ENCODE assay signal across 14 cellular contexts in the genomic region with DNA sequence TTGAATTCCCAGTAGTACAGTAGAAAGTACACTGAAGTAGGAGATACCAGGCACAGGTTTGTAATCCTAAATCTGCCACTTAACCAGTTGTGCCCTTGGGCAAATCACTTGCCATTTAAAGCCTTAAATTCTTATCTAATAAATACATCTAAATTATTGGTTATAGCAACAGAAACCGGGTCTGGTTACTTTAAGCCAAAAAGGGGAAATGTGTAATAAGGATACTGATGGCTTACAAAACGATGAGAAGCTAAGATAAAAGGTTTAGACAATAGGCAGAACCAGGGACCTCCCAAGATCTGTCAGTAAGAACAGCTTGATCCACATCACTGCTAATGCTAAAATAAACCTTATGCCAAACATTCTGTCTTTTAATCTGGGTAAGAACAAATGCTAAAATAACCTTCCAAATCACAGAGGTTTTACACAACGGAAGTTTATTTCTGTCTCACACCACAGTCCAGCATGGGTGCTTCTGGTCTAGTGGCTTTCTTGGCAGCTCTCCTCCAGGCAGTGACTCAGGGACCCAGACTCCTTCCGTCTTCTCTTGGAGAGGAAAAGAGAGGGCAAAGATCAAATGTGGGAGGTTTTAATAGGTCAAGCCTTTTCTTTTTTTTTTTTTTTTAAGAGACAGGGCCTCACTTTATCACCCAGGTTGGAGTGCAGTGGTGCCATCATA. TPM values are rescaled to one million over a fixed set of nuclear protein-coding genes. Genes with fewer than 3 reads are reported as not detected.
DNase-seq lines count a peak whose midpoint lies in the region; ATAC-seq and TF ChIP-seq lines count a peak whose summit lies in the region.
"Had no signal": no experiment of that assay in that cellular context is flagged by ENCODE, and none has a peak within 500 bp of the region (broad histone marks: within the 10 kb centered on the region; RNA-seq: fewer than 3 reads in every experiment).

No MANE protein-coding gene starts in this region.

- peaks cover 14% of the 10 kb centered on the region for H3K27me3 Mint-ChIP-seq in activated CD4-positive, alpha-beta memory T cell treated with anti-CD3 and anti-CD28 coated beads, Interleukin-2, amount 10 ng/mL, durations not matched to agents 7 days and 5 days

- H3K4me3 ChIP-seq in ACC112 (ENCODE audit: low read depth, low read length): no peak overlapping the region
- no peak overlapping the region for H3K4me3 ChIP-seq in tibial nerve
- H3K4me3 ChIP-seq: lung had no signal

- no peaks in the 10 kb centered on the region for H3K79me2 ChIP-seq in ACC112 (ENCODE audit: control insufficient read depth, insufficient read depth, low read length, unreplicated experiment)

- no peak for TF ChIP-seq POLR2A in tibial nerve (IDR thresholded peaks at IDR 0.05)

- ATAC-seq in esophagus mucosa: peak; percentile 33
- no peak for ATAC-seq in HG02938 (IDR thresholded peaks at IDR 0.05; ENCODE audit: unreplicated experiment)
- no peak for ATAC-seq in HG03469 (IDR thresholded peaks at IDR 0.05; ENCODE audit: unreplicated experiment)
- ATAC-seq: foreskin keratinocyte had no signal

- POLR2A ChIA-PET in activated CD4-positive, alpha-beta memory T cell treated with anti-CD3 and anti-CD28 coated beads, Interleukin-2, amount 10 ng/mL, durations not matched to agents 7 days and 5 days (lab: Charles Lee): interaction anchor here (1.1 to 1.9 kb wide), 2 partner anchors 17 to 77 kb away, joined by 4 read pairs; partner anchors contain the start of genes TMEM35B and ZMYM1

- peaks cover 2% of the 10 kb centered on the region; the same call in 1 of the 2 replicates for H3K36me3 ChIP-seq in ACC112 (ENCODE audit: insufficient read depth, low read length)
- H3K36me3 ChIP-seq in tibial nerve: no peaks in the 10 kb centered on the region

- H3K9me3 ChIP-seq in tibial nerve: peaks cover 0 to 16% (median 0%) of the 10 kb centered on the region in 4 donors

- H3K4me3 Mint-ChIP-seq in activated CD4-positive, alpha-beta memory T cell treated with anti-CD3 and anti-CD28 coated beads, Interleukin-2, amount 10 ng/mL, durations not matched to agents 7 days and 5 days: no peak overlapping the region

- no peak for TF ChIP-seq EP300 in tibial nerve (IDR thresholded peaks at IDR 0.05)

- CTCF ChIA-PET in activated CD4-positive, alpha-beta memory T cell treated with anti-CD3 and anti-CD28 coated beads, Interleukin-2, amount 10 ng/mL, durations not matched to agents 7 days and 5 days (lab: Charles Lee): interaction anchor here (1.1 kb wide), 1 partner anchor 136 kb away, joined by 3 read pairs; no protein-coding TSS in a partner anchor

- H3K27me3 ChIP-seq in ACC112 (ENCODE audit: insufficient read depth, low read length): no peaks in the 10 kb centered on the region
- no peaks in the 10 kb centered on the region for H3K27me3 ChIP-seq in tibial nerve
- H3K27me3 ChIP-seq: foreskin keratinocyte had no signal

- H3K27ac Mint-ChIP-seq in activated CD4-positive, alpha-beta memory T cell treated with anti-CD3 and anti-CD28 coated beads, Interleukin-2, amount 10 ng/mL, durations not matched to agents 7 days and 5 days: no peak overlapping the region
- H3K27ac Mint-ChIP-seq: progenitor cell of endocrine pancreas had no signal

- no peaks in the 10 kb centered on the region for H3K4me1 Mint-ChIP-seq in activated CD4-positive, alpha-beta memory T cell treated with anti-CD3 and anti-CD28 coated beads, Interleukin-2, amount 10 ng/mL, durations not matched to agents 7 days and 5 days

- no peak overlapping the region for H2AFZ ChIP-seq in ACC112 (ENCODE audit: low read length, unreplicated experiment)

- no peak for TF ChIP-seq CTCF in tibial nerve (IDR thresholded peaks at IDR 0.05)

- 47 to 56% methylated on average over 4 of the region's 4 CpGs for WGBS in tibial nerve, 2 donors

- peak overlapping the region; percentile 70 for H3K27ac ChIP-seq in ACC112 (ENCODE audit: low read depth, low read length)
- no peak overlapping the region for H3K27ac ChIP-seq in tibial nerve
- H3K27ac ChIP-seq: foreskin keratinocyte had no signal

- DNase-seq in HK-2 (ENCODE audit: unreplicated experiment) (peak; percentile 17), RPMI8226 (peak; percentile 23), tibial nerve (ENCODE audit: low spot score in 2 of 2) (no peak)
- no peak for DNase-seq in activated CD4-positive, alpha-beta memory T cell treated with anti-CD3 and anti-CD28 coated beads, Interleukin-2, amount 10 ng/mL, durations not matched to agents 7 days and 5 days
- DNase-seq: activated T-cell treated with anti-CD3 and anti-CD28 coated beads for 4 hours, GOT3, NCI-H526 treated with DMSO at 0.1 percent for 48 hours had no signal

- H3K36me3 Mint-ChIP-seq in activated CD4-positive, alpha-beta memory T cell treated with anti-CD3 and anti-CD28 coated beads, Interleukin-2, amount 10 ng/mL, durations not matched to agents 7 days and 5 days (ENCODE audit: low read depth): no peaks in the 10 kb centered on the region

- H3K4me1 ChIP-seq in ACC112 (ENCODE audit: control insufficient read depth, insufficient read depth, low read length, unreplicated experiment) (peaks cover 16% of the 10 kb centered on the region), tibial nerve (no peaks in the 10 kb centered on the region)
- H3K4me1 ChIP-seq: foreskin keratinocyte had no signal

- peaks cover 2% of the 10 kb centered on the region for H3K9me3 Mint-ChIP-seq in activated CD4-positive, alpha-beta memory T cell treated with anti-CD3 and anti-CD28 coated beads, Interleukin-2, amount 10 ng/mL, durations not matched to agents 7 days and 5 days

RNA-seq across cellular contexts. Expression of gene ZMYM1, which starts 16.5 kb away (rescaled TPM):
- total RNA-seq in esophagus mucosa (17.5 TPM), tibial nerve (10 to 100 TPM; 10.5 to 17.4 (median 13.4) TPM)
- total RNA-seq in activated CD4-positive, alpha-beta memory T cell treated with anti-CD3 and anti-CD28 coated beads, Interleukin-2, amount 10 ng/mL, durations not matched to agents 7 days and 5 days: 10 to 100 TPM in 1 of 2 experiments, 1 to 10 TPM in 1; 9.7 to 11.7 TPM

RNA-seq across cellular contexts. Expression of gene ZMYM6, which starts 30.9 kb away (rescaled TPM):
- total RNA-seq in esophagus mucosa: 14.9 TPM
- total RNA-seq in tibial nerve: 10 to 100 TPM; 14.7 to 21.4 (median 17.4) TPM
- total RNA-seq in activated CD4-positive, alpha-beta memory T cell treated with anti-CD3 and anti-CD28 coated beads, Interleukin-2, amount 10 ng/mL, durations not matched to agents 7 days and 5 days: 10 to 100 TPM; 20.3 to 22.5 TPM

Comparison
In these comparisons a context has a peak if more than half of its experiments do, and no peak if none do; other contexts are left out.
1. DNase-seq: peak in HK-2 (single experiment) and RPMI8226 (single experiment); none in tibial nerve (0 of 2) and activated CD4-positive, alpha-beta memory T cell treated with anti-CD3 and anti-CD28 coated beads, Interleukin-2, amount 10 ng/mL, durations not matched to agents 7 days and 5 days (single experiment).